In genomic region chr4:151013491-151013890, GRCh38 we compare ENCODE assay signal across 9 cellular contexts. TPM values are rescaled to one million over a fixed set of nuclear protein-coding genes. Genes with fewer than 3 reads are reported as not detected.
DNase-seq lines count a peak whose midpoint lies in the region; TF ChIP-seq lines count a peak whose summit lies in the region.
"Had no signal": no experiment of that assay in that cellular context is flagged by ENCODE, and none has a peak within 500 bp of the region (broad histone marks: within the 10 kb centered on the region; RNA-seq: fewer than 3 reads in every experiment).

No MANE protein-coding gene starts in this region.

- H3K4me3 ChIP-seq in OCI-LY7 (ENCODE audit: low read depth, low read length, poor library complexity, severe bottlenecking) (peak overlapping the region; percentile 95), epithelial cell of esophagus (ENCODE audit: low read length) (peak overlapping the region; percentile 82), prostate gland (peak overlapping the region; percentile 7 to 98)

- H3K4me2 ChIP-seq in OCI-LY7 (ENCODE audit: low read length): peak overlapping the region; percentile 96

- H3K27me3 ChIP-seq in prostate gland (replicated peaks; ENCODE audit: insufficient read depth): no peaks in the 10 kb centered on the region

- H3K9me2 ChIP-seq in OCI-LY7 (ENCODE audit: insufficient read depth, low read length): no peaks in the 10 kb centered on the region

- WGBS in prostate gland: 22% methylated on average over 1 of the region's 1 CpG

- H3K79me2 ChIP-seq in OCI-LY7 (ENCODE audit: insufficient read depth, low read depth, low read length): peaks cover 59% of the 10 kb centered on the region

- TF ChIP-seq CTCF in OCI-LY7 (conservative IDR thresholded peaks at IDR 0.05; ENCODE audit: low read length): no peak
- TF ChIP-seq CTCF in epithelial cell of esophagus (IDR thresholded peaks at IDR 0.05; ENCODE audit: insufficient read depth, low read depth, low read length, missing control alignments): no peak
- TF ChIP-seq CTCF in prostate gland (IDR thresholded peaks at IDR 0.05): no peak

- 0 out of 2 replicates have a peak, but pooled peaks cover 4% of the 10 kb centered on the region for H3K9me3 ChIP-seq in OCI-LY7 (ENCODE audit: low read length)
- H3K9me3 ChIP-seq in prostate gland: no peaks in the 10 kb centered on the region

- H3K4me1 ChIP-seq in OCI-LY7 (ENCODE audit: insufficient read depth, low read length, poor library complexity, severe bottlenecking): peaks cover 18% of the 10 kb centered on the region
- no peaks in the 10 kb centered on the region for H3K4me1 ChIP-seq in prostate gland (replicated peaks)

- POLR2A ChIA-PET in OCI-LY7 (lab: Charles Lee): interaction anchor here (0.6 to 1.2 kb wide), 7 partner anchors 10 to 85 kb away, joined by 3 to 4 read pairs (median 3); no protein-coding TSS in a partner anchor

- DNase-seq in NCI-H2107 treated with DMSO at 0.1 percent for 48 hours (lab: John Stamatoyannopoulos, UW; ENCODE audit: unreplicated experiment): peak; percentile 7
- DNase-seq in NCI-H2107 (lab: John Stamatoyannopoulos, UW): no peak
- DNase-seq in OCI-LY7 (ENCODE audit: low spot score): peak; percentile 16
- DNase-seq in epithelial cell of esophagus (ENCODE audit: low read depth): peak; percentile 4
- no peak for DNase-seq in prostate gland (ENCODE audit: low spot score)
- DNase-seq in hippocampal formation (lab: John Stamatoyannopoulos, UW): no peak
- no peak for DNase-seq in islet precursor cell
- no peak for DNase-seq in activated CD4-positive, alpha-beta T cell treated with anti-CD3 and anti-CD28 coated beads, Interleukin-2, amount 50 U/mL, for 1 hour
- DNase-seq: activated CD4-positive, alpha-beta T cell treated with anti-CD3 and anti-CD28 coated beads for 1 hour had no signal

- no TSS peak for BruUV-seq in OCI-LY7 (replicated peaks; lab: Mats Ljungman, UMichigan)

- H3K27ac ChIP-seq in OCI-LY7 (ENCODE audit: low read depth, low read length, poor library complexity, severe bottlenecking): peak overlapping the region; percentile 88
- H3K27ac ChIP-seq in prostate gland: no peak overlapping the region

- peaks cover 13% of the 10 kb centered on the region; the same call in 1 of the 2 replicates for H4K20me1 ChIP-seq in OCI-LY7 (ENCODE audit: insufficient read depth, low read length)

- TF ChIP-seq POLR2A in prostate gland (IDR thresholded peaks at IDR 0.05): no peak

- H3K36me3 ChIP-seq in OCI-LY7 (ENCODE audit: insufficient read depth, low read length): peaks cover 31% of the 10 kb centered on the region
- no peaks in the 10 kb centered on the region for H3K36me3 ChIP-seq in prostate gland

- CTCF ChIA-PET in OCI-LY7 (lab: Charles Lee; ENCODE audit: unreplicated experiment): no interaction called here

- intact Hi-C loops in OCI-LY7 (cut with micrococcal nuclease; ENCODE audit: unreplicated experiment) (loop anchor here (10.0 kb wide), 1 partner anchor 551 kb away; no protein-coding TSS in a partner anchor), prostate gland (cut with DNase I) (no loop called here)

- H2AFZ ChIP-seq in OCI-LY7 (ENCODE audit: low read length): no peak overlapping the region; the same call in 1 of the 2 replicates

RNA-seq across cellular contexts. Expression of gene LRBA, which starts 1.6 kb away (rescaled TPM):
- 48.9 and 60.4 TPM in 2 replicates for total RNA-seq in OCI-LY7 (2014; rRNA removed; shearing (Covaris generic))
- total RNA-seq in OCI-LY7 (2022) (63.2 and 66.7 TPM in 2 replicates), prostate gland (10 to 100 TPM; 69.8 to 79.8 TPM)

Comparison
In these comparisons a context has a peak if more than half of its experiments do, and no peak if none do; other contexts are left out.
1. DNase-seq: peak in NCI-H2107 treated with DMSO at 0.1 percent for 48 hours (single experiment), OCI-LY7 (single experiment) and epithelial cell of esophagus (single experiment); none in NCI-H2107 (single experiment), prostate gland (single experiment), hippocampal formation (0 of 2), islet precursor cell (single experiment) and activated CD4-positive, alpha-beta T cell treated with anti-CD3 and anti-CD28 coated beads, Interleukin-2, amount 50 U/mL, for 1 hour (single experiment).
2. Peak in every context shown above with its lines, with median percentiles within 50 percentile points of each other: H3K4me3 ChIP-seq.